Comparison of ENCODE assay signal across 32 cellular contexts in the genomic region with DNA sequence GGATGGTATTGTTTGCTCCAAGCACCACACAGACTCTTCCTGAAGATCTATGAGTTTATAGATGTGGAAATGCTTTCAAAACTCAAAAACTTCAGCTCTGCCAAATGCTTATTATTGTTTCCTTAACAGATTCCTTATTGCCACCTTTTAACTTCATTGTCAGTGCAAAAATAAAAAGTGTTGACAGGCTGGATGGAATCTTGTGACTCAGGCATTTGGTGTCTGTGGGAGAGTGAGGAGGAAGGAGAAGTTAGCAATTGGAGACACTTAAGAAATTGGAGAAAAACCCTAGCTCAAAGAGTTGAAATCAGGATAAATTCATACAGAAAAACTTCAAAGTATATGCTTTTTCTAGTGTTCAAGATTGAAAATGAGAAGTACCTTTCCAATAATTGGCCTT.
"Had no signal": no experiment of that assay in that cellular context is flagged by ENCODE, and none has a peak within 500 bp of the region (broad histone marks: within the 10 kb centered on the region; RNA-seq: fewer than 3 reads in every experiment).

No MANE protein-coding gene starts in this region.

- H3K36me3 ChIP-seq: ascending aorta, cardiac muscle cell, SJSA1 had no signal

- H3K27me3 Mint-ChIP-seq: activated B cell treated with CpG ODN at 0.5 μM for 24 hours; activated CD8-positive, alpha-beta memory T cell treated with anti-CD3 and anti-CD28 coated beads, Interleukin-2, amount 10 ng/mL, durations not matched to agents 7 days and 5 days; activated naive CD8-positive, alpha-beta T cell treated with anti-CD3 and anti-CD28 coated beads, Interleukin-2, amount 10 ng/mL, durations not matched to agents 7 days and 5 days had no signal

- H3K9ac ChIP-seq: SK-N-SH had no signal

- H3K4me3 ChIP-seq: ascending aorta, cardiac muscle cell, K562, SJSA1 had no signal

- DNase-seq: activated B cell treated with CpG ODN at 0.5 μM for 24 hours; activated CD4-positive, alpha-beta memory T cell treated with anti-CD3 and anti-CD28 coated beads, Interleukin-2, amount 10 ng/mL, durations not matched to agents 7 days and 5 days; activated CD4-positive, alpha-beta T cell treated with anti-CD3 and anti-CD28 coated beads for 4 hours; activated CD4-positive, alpha-beta T cell treated with anti-CD3 and anti-CD28 coated beads, Interleukin-2, amount 50 U/mL, for 1 hour; activated CD4-positive, CD25-positive, alpha-beta regulatory T cell treated with anti-CD3 and anti-CD28 coated beads, Interleukin-2, amount 50 U/mL, for 72 hours; activated CD8-positive, alpha-beta memory T cell treated with anti-CD3 and anti-CD28 coated beads for 24 hours; activated CD8-positive, alpha-beta memory T cell treated with anti-CD3 and anti-CD28 coated beads, Interleukin-2, amount 10 ng/mL, durations not matched to agents 7 days and 5 days; activated CD8-positive, alpha-beta memory T cell treated with anti-CD3 and anti-CD28 coated beads, Interleukin-2, amount 50 U/mL, for 48 hours; activated effector memory CD4-positive, alpha-beta T cell treated with anti-CD3 and anti-CD28 coated beads, Interleukin-2, amount 50 U/mL, for 16 hours; activated naive CD4-positive, alpha-beta T cell treated with Interleukin-2 at 50 U/mL for 16 hours; activated naive CD8-positive, alpha-beta T cell treated with anti-CD3 and anti-CD28 coated beads, Interleukin-2, amount 10 ng/mL, durations not matched to agents 7 days and 5 days; activated T-cell treated with anti-CD3 and anti-CD28 coated beads, Interleukin-2, amount 50 U/mL, for 48 hours; NCI-H1092 treated with DMSO at 0.1 percent for 48 hours; NCI-H1417 treated with DMSO at 0.1 percent for 48 hours; NCI-H187 treated with DMSO at 0.1 percent for 48 hours; NCI-H2081; NCI-H2171 treated with DMSO at 0.1 percent for 48 hours; NCI-H2227 treated with DMSO at 0.1 percent for 48 hours; NCI-H446 treated with DMSO at 0.1 percent for 48 hours; NCI-H524 treated with DMSO at 0.1 percent for 48 hours; SHP77; SK-N-SH; T-helper 9 cell had no signal

- H3K27me3 ChIP-seq: ascending aorta, SJSA1 had no signal

- H3K9me3 ChIP-seq: ascending aorta, SJSA1, SK-N-SH had no signal

- H3K27ac Mint-ChIP-seq: activated B cell treated with CpG ODN at 0.5 μM for 24 hours; activated CD4-positive, alpha-beta memory T cell treated with anti-CD3 and anti-CD28 coated beads, Interleukin-2, amount 10 ng/mL, durations not matched to agents 7 days and 5 days; activated CD8-positive, alpha-beta memory T cell treated with anti-CD3 and anti-CD28 coated beads, Interleukin-2, amount 10 ng/mL, durations not matched to agents 7 days and 5 days; activated naive CD4-positive, alpha-beta T cell treated with anti-CD3 and anti-CD28 coated beads, Interleukin-2, amount 50 U/mL, for 24 hours; activated naive CD8-positive, alpha-beta T cell treated with anti-CD3 and anti-CD28 coated beads, Interleukin-2, amount 10 ng/mL, durations not matched to agents 7 days and 5 days; activated T-helper 17 cell treated with anti-CD3 and anti-CD28 coated beads, Interleukin-2, amount 50 U/mL, for 72 hours; T-helper 1 cell treated with Interleukin-12 subunit alpha and Interleukin-12 subunit beta and Interleukin-4 antibody, amounts not matched to agents 30 μg/mL and 1 μg/mL, for 36 hours had no signal

- H3K4me2 ChIP-seq: SK-N-SH had no signal

- H3K27ac ChIP-seq: ascending aorta, cardiac muscle cell, SJSA1, VCaP had no signal

- H3K9me3 Mint-ChIP-seq: activated CD4-positive, alpha-beta memory T cell treated with anti-CD3 and anti-CD28 coated beads, Interleukin-2, amount 10 ng/mL, durations not matched to agents 7 days and 5 days; activated naive CD4-positive, alpha-beta T cell treated with anti-CD3 and anti-CD28 coated beads, Interleukin-2, amount 50 U/mL, for 24 hours; activated naive CD8-positive, alpha-beta T cell treated with anti-CD3 and anti-CD28 coated beads, Interleukin-2, amount 10 ng/mL, durations not matched to agents 7 days and 5 days; activated T-helper 17 cell treated with anti-CD3 and anti-CD28 coated beads, Interleukin-2, amount 50 U/mL, for 72 hours; T-helper 1 cell treated with Interleukin-12 subunit alpha and Interleukin-12 subunit beta and Interleukin-4 antibody, amounts not matched to agents 30 μg/mL and 1 μg/mL, for 36 hours had no signal

- H3K4me1 ChIP-seq: ascending aorta, SJSA1 had no signal

- H3K4me3 Mint-ChIP-seq: activated B cell treated with CpG ODN at 0.5 μM for 24 hours; activated CD4-positive, alpha-beta memory T cell treated with anti-CD3 and anti-CD28 coated beads, Interleukin-2, amount 10 ng/mL, durations not matched to agents 7 days and 5 days; activated CD8-positive, alpha-beta memory T cell treated with anti-CD3 and anti-CD28 coated beads, Interleukin-2, amount 10 ng/mL, durations not matched to agents 7 days and 5 days; activated naive CD4-positive, alpha-beta T cell treated with anti-CD3 and anti-CD28 coated beads, Interleukin-2, amount 50 U/mL, for 24 hours; activated naive CD8-positive, alpha-beta T cell treated with anti-CD3 and anti-CD28 coated beads, Interleukin-2, amount 10 ng/mL, durations not matched to agents 7 days and 5 days; activated T-helper 17 cell treated with anti-CD3 and anti-CD28 coated beads, Interleukin-2, amount 50 U/mL, for 72 hours; T-helper 1 cell treated with Interleukin-12 subunit alpha and Interleukin-12 subunit beta and Interleukin-4 antibody, amounts not matched to agents 30 μg/mL and 1 μg/mL, for 36 hours had no signal

- H3K36me3 Mint-ChIP-seq: activated CD8-positive, alpha-beta memory T cell treated with anti-CD3 and anti-CD28 coated beads, Interleukin-2, amount 10 ng/mL, durations not matched to agents 7 days and 5 days; activated naive CD4-positive, alpha-beta T cell treated with anti-CD3 and anti-CD28 coated beads, Interleukin-2, amount 50 U/mL, for 24 hours; activated naive CD8-positive, alpha-beta T cell treated with anti-CD3 and anti-CD28 coated beads, Interleukin-2, amount 10 ng/mL, durations not matched to agents 7 days and 5 days had no signal

- H3K4me1 Mint-ChIP-seq: activated B cell treated with CpG ODN at 0.5 μM for 24 hours; activated CD4-positive, alpha-beta memory T cell treated with anti-CD3 and anti-CD28 coated beads, Interleukin-2, amount 10 ng/mL, durations not matched to agents 7 days and 5 days; activated CD8-positive, alpha-beta memory T cell treated with anti-CD3 and anti-CD28 coated beads, Interleukin-2, amount 10 ng/mL, durations not matched to agents 7 days and 5 days; activated naive CD4-positive, alpha-beta T cell treated with anti-CD3 and anti-CD28 coated beads, Interleukin-2, amount 50 U/mL, for 24 hours; activated naive CD8-positive, alpha-beta T cell treated with anti-CD3 and anti-CD28 coated beads, Interleukin-2, amount 10 ng/mL, durations not matched to agents 7 days and 5 days; activated T-helper 17 cell treated with anti-CD3 and anti-CD28 coated beads, Interleukin-2, amount 50 U/mL, for 72 hours had no signal

- ATAC-seq: activated CD8-positive, alpha-beta memory T cell treated with anti-CD3 and anti-CD28 coated beads, Interleukin-2, amount 10 ng/mL, durations not matched to agents 7 days and 5 days; activated T-helper 17 cell treated with anti-CD3 and anti-CD28 coated beads, Interleukin-2, amount 50 U/mL, for 72 hours; K562; Panc1 had no signal
